1 cellular context compared by ENCODE assay signal in genomic region chr7:2146676-2147472, GRCh38.
TF ChIP-seq lines count a peak whose summit lies in the region.

No MANE protein-coding gene starts in this region.

TF ChIP-seq in SK-N-SH, 30 proteins besides CTCF, POLR2A, EP300 and RAD21 (continued from another document):
- no peak for TF ChIP-seq USF1 (IDR thresholded peaks at IDR 0.05; ENCODE audit: borderline replicate concordance, low read depth)
- TF ChIP-seq CHD2 (IDR thresholded peaks at IDR 0.05; ENCODE audit: low read length, partially characterized antibody): no peak
- no peak for TF ChIP-seq TCF12 (IDR thresholded peaks at IDR 0.05)
- TF ChIP-seq MEF2A (IDR thresholded peaks at IDR 0.05; ENCODE audit: borderline replicate concordance, low read depth): no peak
- TF ChIP-seq RCOR1 (IDR thresholded peaks at IDR 0.05; ENCODE audit: low read length): no peak
- no peak for TF ChIP-seq SMC3 (IDR thresholded peaks at IDR 0.05; ENCODE audit: low read depth, low read length)
- no peak for TF ChIP-seq EZH2phosphoT487 (IDR thresholded peaks at IDR 0.05; ENCODE audit: borderline replicate concordance, low read depth)
- TF ChIP-seq GABPA (IDR thresholded peaks at IDR 0.05; ENCODE audit: low read depth): no peak
- TF ChIP-seq RXRA (IDR thresholded peaks at IDR 0.05; ENCODE audit: borderline replicate concordance, low read depth): no peak
- TF ChIP-seq FOXJ3 (CRISPR knock-in tag; IDR thresholded peaks at IDR 0.05): no peak
